Comparison of ENCODE assay signal across 22 cellular contexts in genomic region chr1:87150143-87150542, GRCh38.
"Had no signal": no experiment of that assay in that cellular context is flagged by ENCODE, and none has a peak within 500 bp of the region (broad histone marks: within the 10 kb centered on the region; RNA-seq: fewer than 3 reads in every experiment).

No MANE protein-coding gene starts in this region.

- H3K36me3 ChIP-seq: gastrocnemius medialis, heart left ventricle, neural progenitor cell, ovary, thyroid gland, uterus had no signal

- ATAC-seq: activated CD8-positive, alpha-beta T cell treated with anti-CD3 and anti-CD28 coated beads, Interleukin-2, amount 10 ng/mL, durations not matched to agents 7 days and 5 days; activated T-cell treated with anti-CD3 and anti-CD28 coated beads, Interleukin-2, amount 50 U/mL, for 72 hours; gastrocnemius medialis; heart left ventricle; left colon; stimulated activated memory B cell treated with anti-CD40 and anti-IgM and Interleukin-4, amounts not matched to agents 10 μg/mL and 1 μg/mL and 100 μg/mL, for 72 hours had no signal

- H3K27ac Mint-ChIP-seq: activated B cell treated with CpG ODN at 0.5 μM for 24 hours; activated CD4-positive, alpha-beta T cell treated with anti-CD3 and anti-CD28 coated beads, Interleukin-2, amount 10 ng/mL, durations not matched to agents 24 days and 14 days; activated CD8-positive, alpha-beta T cell treated with anti-CD3 and anti-CD28 coated beads, Interleukin-2, amount 10 ng/mL, durations not matched to agents 7 days and 5 days; activated naive CD8-positive, alpha-beta T cell; activated T-cell treated with anti-CD3 and anti-CD28 coated beads, Interleukin-2, amount 50 U/mL, for 72 hours; neural progenitor cell; stimulated activated memory B cell treated with anti-CD40 and anti-IgM and Interleukin-4, amounts not matched to agents 10 μg/mL and 1 μg/mL and 100 μg/mL, for 72 hours; T-helper 2 cell treated with Interferon-gamma antibody and Interleukin-4, amounts not matched to agents 5 μg/mL and 100 μg/mL, for 36 hours had no signal

- DNase-seq: activated B cell treated with CpG ODN at 0.5 μM for 24 hours; activated CD4-positive, alpha-beta T cell treated with anti-CD3 and anti-CD28 coated beads, Interleukin-2, amount 10 ng/mL, durations not matched to agents 24 days and 14 days; activated CD8-positive, alpha-beta memory T cell treated with anti-CD3 and anti-CD28 coated beads, Interleukin-2, amount 50 U/mL, for 4 hours; activated CD8-positive, alpha-beta T cell treated with anti-CD3 and anti-CD28 coated beads, Interleukin-2, amount 10 ng/mL, durations not matched to agents 7 days and 5 days; activated gamma-delta T cell; activated T-cell treated with anti-CD3 and anti-CD28 coated beads, Interleukin-2, amount 50 U/mL, for 72 hours; effector CD8-positive, alpha-beta T cell; gastrocnemius medialis; heart left ventricle; left colon; naive B cell; ovary; thyroid gland; uterus had no signal

- H3K4me3 ChIP-seq: coronary artery, gastrocnemius medialis, heart left ventricle, lung, neural progenitor cell, ovary, thyroid gland, uterus had no signal

- H2AFZ ChIP-seq: neural progenitor cell had no signal

- H3K27ac ChIP-seq: gastrocnemius medialis, neural progenitor cell, ovary, thyroid gland had no signal

- H3K4me1 ChIP-seq: gastrocnemius medialis, uterus had no signal

- H3K9ac ChIP-seq: neural progenitor cell had no signal

- H3K9me3 Mint-ChIP-seq: activated B cell treated with CpG ODN at 0.5 μM for 24 hours; activated CD4-positive, alpha-beta T cell treated with anti-CD3 and anti-CD28 coated beads, Interleukin-2, amount 10 ng/mL, durations not matched to agents 24 days and 14 days; activated T-cell treated with anti-CD3 and anti-CD28 coated beads, Interleukin-2, amount 50 U/mL, for 72 hours; central memory CD8-positive, alpha-beta T cell; neural progenitor cell; stimulated activated memory B cell treated with anti-CD40 and anti-IgM and Interleukin-4, amounts not matched to agents 10 μg/mL and 1 μg/mL and 100 μg/mL, for 72 hours; T-helper 2 cell treated with Interferon-gamma antibody and Interleukin-4, amounts not matched to agents 5 μg/mL and 100 μg/mL, for 36 hours had no signal

- H3K9me3 ChIP-seq: gastrocnemius medialis, heart left ventricle, ovary, thyroid gland, uterus had no signal

- H3K4me3 Mint-ChIP-seq: activated CD4-positive, alpha-beta T cell treated with anti-CD3 and anti-CD28 coated beads, Interleukin-2, amount 10 ng/mL, durations not matched to agents 24 days and 14 days; activated CD8-positive, alpha-beta T cell treated with anti-CD3 and anti-CD28 coated beads, Interleukin-2, amount 10 ng/mL, durations not matched to agents 7 days and 5 days; activated T-cell treated with anti-CD3 and anti-CD28 coated beads, Interleukin-2, amount 50 U/mL, for 72 hours; central memory CD8-positive, alpha-beta T cell; stimulated activated memory B cell treated with anti-CD40 and anti-IgM and Interleukin-4, amounts not matched to agents 10 μg/mL and 1 μg/mL and 100 μg/mL, for 72 hours; T-helper 2 cell treated with Interferon-gamma antibody and Interleukin-4, amounts not matched to agents 5 μg/mL and 100 μg/mL, for 36 hours had no signal

- H3K36me3 Mint-ChIP-seq: brain; naive B cell; stimulated activated memory B cell treated with anti-CD40 and anti-IgM and Interleukin-4, amounts not matched to agents 10 μg/mL and 1 μg/mL and 100 μg/mL, for 72 hours had no signal

- H3K27me3 ChIP-seq: gastrocnemius medialis, heart left ventricle, neural progenitor cell, ovary, thyroid gland, uterus had no signal
